In the genomic region with DNA sequence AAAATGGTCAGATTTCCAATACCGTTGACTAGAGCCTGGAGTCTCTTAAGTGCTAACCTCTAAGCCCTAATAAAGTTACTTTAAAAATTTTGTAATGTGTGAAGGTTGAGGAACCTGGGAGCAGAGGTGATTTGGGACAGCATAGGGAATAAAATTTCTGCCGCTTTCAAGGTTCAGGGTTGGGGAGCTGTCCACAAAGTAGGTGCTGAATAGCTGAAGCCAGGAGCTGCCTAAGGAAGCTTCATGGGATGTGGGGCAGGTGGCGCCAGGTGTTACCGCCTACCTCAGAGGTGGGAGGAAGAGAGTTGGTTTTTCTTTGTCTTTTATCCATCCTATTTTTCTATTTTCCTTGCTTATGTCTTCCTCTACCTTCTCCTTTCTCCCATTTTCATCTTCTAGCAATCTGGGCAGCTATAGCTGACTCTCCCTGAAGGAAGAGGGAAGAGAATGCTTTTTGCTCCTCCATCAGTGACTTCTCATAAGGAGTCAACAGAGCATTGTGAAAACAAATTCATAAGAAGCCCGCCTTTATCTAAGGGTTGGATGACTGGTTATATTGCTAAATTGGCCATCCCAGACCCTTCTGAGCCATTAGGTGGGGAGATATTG, we compare ENCODE assay signal across 9 cellular contexts.
DNase-seq lines count a peak whose midpoint lies in the region; ATAC-seq and TF ChIP-seq lines count a peak whose summit lies in the region.
"Had no signal": no experiment of that assay in that cellular context is flagged by ENCODE, and none has a peak within 500 bp of the region (broad histone marks: within the 10 kb centered on the region; RNA-seq: fewer than 3 reads in every experiment).

No MANE protein-coding gene starts in this region.

- peak; percentile 19 to 24 for DNase-seq in stimulated activated CD4-positive, alpha-beta T cell treated with anti-CD3 and anti-CD28 coated beads, Interleukin-2, amount 100 ng/mL, for 24 hours
- no peak for DNase-seq in stimulated activated CD4-positive, alpha-beta T cell treated with anti-CD3 and anti-CD28 coated beads, Interleukin-4, amount 100 ng/mL, for 4 hours
- DNase-seq in SW480 (ENCODE audit: low spot score) (peak; percentile 39), foreskin fibroblast (peak; percentile 4 to 51), upper lobe of right lung (peak; percentile 18), retina (no peak), cerebellar nuclear complex (lab: John Stamatoyannopoulos, UW) (no peak)
- no peak for DNase-seq in stimulated activated CD4-positive, alpha-beta T cell treated with anti-CD3 and anti-CD28 coated beads, Interleukin-1b, Interleukin-23, amount 100 ng/mL, for 48 hours
- DNase-seq: ovary had no signal

- intact Hi-C loops in upper lobe of right lung (cut with DNase I), result no loop called here

- no peak overlapping the region for H3K27ac ChIP-seq in upper lobe of right lung
- H3K27ac ChIP-seq: ovary had no signal

- no peaks in the 10 kb centered on the region for H3K36me3 ChIP-seq in upper lobe of right lung
- H3K36me3 ChIP-seq: ovary had no signal

- no peaks in the 10 kb centered on the region for H3K27me3 ChIP-seq in upper lobe of right lung
- H3K27me3 ChIP-seq: ovary had no signal

- no peaks in the 10 kb centered on the region for H3K4me1 ChIP-seq in upper lobe of right lung

- no peaks in the 10 kb centered on the region for H3K9me3 ChIP-seq in upper lobe of right lung
- H3K9me3 ChIP-seq: ovary had no signal

- ATAC-seq in upper lobe of right lung, result peak; percentile 60

- no peak overlapping the region for H3K4me3 ChIP-seq in foreskin fibroblast (ENCODE audit: low read depth in 1 of 2, low read length in 2 of 2)
- no peak overlapping the region for H3K4me3 ChIP-seq in upper lobe of right lung
- H3K4me3 ChIP-seq: ovary had no signal

- TF ChIP-seq CTCF in foreskin fibroblast (IDR thresholded peaks at IDR 0.05; ENCODE audit: low read depth, low read length) (no peak), upper lobe of right lung (IDR thresholded peaks at IDR 0.05) (no peak)

Comparison
In these comparisons a context has a peak if more than half of its experiments do, and no peak if none do; other contexts are left out.
1. DNase-seq: peak in stimulated activated CD4-positive, alpha-beta T cell treated with anti-CD3 and anti-CD28 coated beads, Interleukin-2, amount 100 ng/mL, for 24 hours (2 of 2), SW480 (single experiment), foreskin fibroblast (2 of 2) and upper lobe of right lung (single experiment); none in stimulated activated CD4-positive, alpha-beta T cell treated with anti-CD3 and anti-CD28 coated beads, Interleukin-4, amount 100 ng/mL, for 4 hours (0 of 2), retina (single experiment), cerebellar nuclear complex (0 of 2) and stimulated activated CD4-positive, alpha-beta T cell treated with anti-CD3 and anti-CD28 coated beads, Interleukin-1b, Interleukin-23, amount 100 ng/mL, for 48 hours (single experiment).